In genomic region chr12:113136990-113137511, GRCh38 we compare ENCODE assay signal across 1 cellular context.
TF ChIP-seq lines count a peak whose summit lies in the region.

No MANE protein-coding gene starts in this region.

TF ChIP-seq in GM23338, 12 proteins besides CTCF, POLR2A, EP300 and RAD21 (continued from another document):
- TF ChIP-seq ZNF462 (CRISPR knock-in tag; IDR thresholded peaks at IDR 0.05), result no peak
- no peak for TF ChIP-seq ZNF114 (CRISPR knock-in tag; IDR thresholded peaks at IDR 0.05)
